9 cellular contexts compared by ENCODE assay signal in genomic region chr15:23304267-23304666, GRCh38. TPM values are rescaled to one million over a fixed set of nuclear protein-coding genes. Genes with fewer than 3 reads are reported as not detected.
DNase-seq lines count a peak whose midpoint lies in the region; ATAC-seq, FAIRE-seq and TF ChIP-seq lines count a peak whose summit lies in the region.
"Not testable (repeated sequence)": the region's sequence is repeated elsewhere in the genome, so short reads cannot be mapped to it uniquely, and the experiment has no call there.
"Had no signal": no experiment of that assay in that cellular context is flagged by ENCODE, and none has a peak within 500 bp of the region (broad histone marks: within the 10 kb centered on the region; RNA-seq: fewer than 3 reads in every experiment).

No MANE protein-coding gene starts in this region.

- not testable (repeated sequence) for BruUV-seq in IMR-90 (replicated peaks; lab: Mats Ljungman, UMichigan)

- H3K4me2 ChIP-seq in IMR-90 (ENCODE audit: low read depth, low read length) (peak overlapping the region; percentile 74), osteoblast (ENCODE audit: insufficient read depth, low read length) (peak overlapping the region; percentile 72)

- not testable (repeated sequence) for H3K9me3 Mint-ChIP-seq in CD4-positive, alpha-beta T cell; T-helper 2 cell treated with Interferon-gamma antibody and Interleukin-4, amounts not matched to agents 5 μg/mL and 100 μg/mL, for 36 hours

- H4K91ac ChIP-seq in IMR-90 (ENCODE audit: insufficient read depth, low read depth, low read length), result not testable (repeated sequence)

- H3K27me3 Mint-ChIP-seq in CD4-positive, alpha-beta T cell; T-helper 2 cell treated with Interferon-gamma antibody and Interleukin-4, amounts not matched to agents 5 μg/mL and 100 μg/mL, for 36 hours (ENCODE audit: low read depth): not testable (repeated sequence)

- DNase-seq in CD4-positive, alpha-beta T cell; IMR-90; T-helper 2 cell treated with Interferon-gamma antibody and Interleukin-4, amounts not matched to agents 5 μg/mL and 100 μg/mL, for 36 hours (ENCODE audit: low spot score); epithelial cell of prostate (ENCODE audit: low read depth, low spot score); kidney; osteoblast (ENCODE audit: insufficient read length, low spot score, missing footprints): not testable (repeated sequence)
- DNase-seq in adipocyte (ENCODE audit: low read depth), result peak; percentile 7

- peaks cover 17% of the 10 kb centered on the region for H3K36me3 ChIP-seq in IMR-90 (ENCODE audit: control insufficient read depth, insufficient read depth, low read length)
- not testable (repeated sequence) for H3K36me3 ChIP-seq in adipocyte (ENCODE audit: control insufficient read depth, insufficient read depth, low read length, severe bottlenecking); kidney (ENCODE audit: control insufficient read depth in 1 of 2, insufficient read depth in 2 of 2, low read length in 2 of 2); osteoblast (ENCODE audit: insufficient read depth, low read length)
- peaks cover 0 to 21% (median 8%) of the 10 kb centered on the region in 5 donors for H3K36me3 ChIP-seq in subcutaneous abdominal adipose tissue (ENCODE audit: control insufficient read depth in 5 of 5, insufficient read depth in 5 of 5, low read length in 5 of 5)

- H3K4me3 ChIP-seq in IMR-90 (ENCODE audit: insufficient read depth, low read depth, low read length) (peak overlapping the region; percentile 80), adipocyte (ENCODE audit: low read length) (peak overlapping the region; percentile 84), kidney (ENCODE audit: low read length in 2 of 2) (peak overlapping the region; percentile 45 to 55), osteoblast (ENCODE audit: insufficient read depth, low read length) (peak overlapping the region; percentile 67), subcutaneous abdominal adipose tissue (ENCODE audit: low read depth in 1 of 5, low read length in 5 of 5) (peak overlapping the region; percentile 55 to 82 (median 59))

- peak overlapping the region; percentile 42 to 63; a peak in 2 of 4 replicates for H4K8ac ChIP-seq in IMR-90 (ENCODE audit: low read depth in 2 of 2, low read length in 2 of 2)

- H2BK120ac ChIP-seq in IMR-90 (ENCODE audit: low read depth, low read length), result not testable (repeated sequence)

- FAIRE-seq in kidney (lab: Jason Lieb, UNC), result not testable (repeated sequence)

- POLR2A ChIA-PET in CD4-positive, alpha-beta T cell (lab: Charles Lee); IMR-90 (lab: Charles Lee; ENCODE audit: unreplicated experiment): not testable (repeated sequence)

- not testable (repeated sequence) for TF ChIP-seq RAD21 in IMR-90 (IDR thresholded peaks at IDR 0.05; ENCODE audit: low read length)

- not testable (repeated sequence) for H2AFZ ChIP-seq in IMR-90 (replicated peaks; ENCODE audit: low read length, poor library complexity); osteoblast (ENCODE audit: low read length)

- H3K79me1 ChIP-seq in IMR-90 (ENCODE audit: low read depth in 1 of 2, low read length in 2 of 2), result peaks cover 9 to 19% of the 10 kb centered on the region in 2 experiments

- not testable (repeated sequence) for H2AK5ac ChIP-seq in IMR-90 (ENCODE audit: low read depth, low read length)

- H3K9me1 ChIP-seq in IMR-90 (ENCODE audit: insufficient read depth, low read length), result not testable (repeated sequence)

- H4K20me1 ChIP-seq in IMR-90 (ENCODE audit: insufficient read depth, low read length); osteoblast (ENCODE audit: insufficient read depth, low read length): not testable (repeated sequence)

- intact Hi-C loops in CD4-positive, alpha-beta T cell (cut with DNase I, micrococcal nuclease); IMR-90 (cut with micrococcal nuclease); kidney (cut with DNase I): not testable (repeated sequence)

- not testable (repeated sequence) for H3K27me3 ChIP-seq in CD4-positive, alpha-beta T cell (ENCODE audit: control insufficient read depth, insufficient read depth, low read length); IMR-90 (ENCODE audit: control insufficient read depth, insufficient read depth, low read length); adipocyte (replicated peaks; ENCODE audit: control insufficient read depth, insufficient read depth, low read length); osteoblast (ENCODE audit: insufficient read depth, low read length); subcutaneous abdominal adipose tissue (ENCODE audit: control insufficient read depth in 5 of 5, insufficient read depth in 4 of 5, low read length in 5 of 5)

- peak overlapping the region; percentile 87 for H3K4me3 Mint-ChIP-seq in CD4-positive, alpha-beta T cell
- peak overlapping the region; percentile 90 for H3K4me3 Mint-ChIP-seq in T-helper 2 cell treated with Interferon-gamma antibody and Interleukin-4, amounts not matched to agents 5 μg/mL and 100 μg/mL, for 36 hours

- in situ Hi-C loops in IMR-90 (cut with MboI; ENCODE audit: low sequenced_read_pairs), result not testable (repeated sequence)

- not testable (repeated sequence) for TF ChIP-seq CTCF in CD4-positive, alpha-beta T cell (IDR thresholded peaks at IDR 0.05); IMR-90 (conservative IDR thresholded peaks at IDR 0.05; ENCODE audit: low read depth, low read length); kidney (IDR thresholded peaks at IDR 0.05; ENCODE audit: borderline replicate concordance, extremely low read depth, insufficient read depth); osteoblast (IDR thresholded peaks at IDR 0.05; ENCODE audit: extremely low read depth, low read depth, low read length)

- not testable (repeated sequence) for ATAC-seq in CD4-positive, alpha-beta T cell (ENCODE audit: poor library complexity); IMR-90 (ENCODE audit: low read depth)

- not testable (repeated sequence) for TF ChIP-seq POLR2A in IMR-90 (IDR thresholded peaks at IDR 0.05; ENCODE audit: low read depth, low read length)

- no CpG with 5 or more reads among the region's 7 CpGs for WGBS in IMR-90 (ENCODE audit: extremely low coverage in 2 of 2, insufficient read length in 1 of 2), 2 experiments

- peak overlapping the region; percentile 59 for H3K27ac Mint-ChIP-seq in CD4-positive, alpha-beta T cell
- peak overlapping the region; percentile 94 for H3K27ac Mint-ChIP-seq in T-helper 2 cell treated with Interferon-gamma antibody and Interleukin-4, amounts not matched to agents 5 μg/mL and 100 μg/mL, for 36 hours

- not testable (repeated sequence) for H3K4me1 ChIP-seq in IMR-90 (ENCODE audit: control insufficient read depth, insufficient read depth, low read length); adipocyte (ENCODE audit: control insufficient read depth, insufficient read depth, low read length); kidney (ENCODE audit: control insufficient read depth in 1 of 2, insufficient read depth in 1 of 2, low read depth in 1 of 2, low read length in 2 of 2); osteoblast (ENCODE audit: insufficient read depth, low read length)
- H3K4me1 ChIP-seq in subcutaneous abdominal adipose tissue (ENCODE audit: control insufficient read depth in 5 of 5, insufficient read depth in 5 of 5, low read length in 5 of 5), result peaks cover 0 to 17% (median 4%) of the 10 kb centered on the region in 5 donors

- H3K27ac ChIP-seq in CD4-positive, alpha-beta T cell (ENCODE audit: low read depth, low read length); kidney (ENCODE audit: low read depth in 2 of 2, low read length in 2 of 2); osteoblast (ENCODE audit: low read depth, low read length); subcutaneous abdominal adipose tissue (ENCODE audit: low read depth, low read length): not testable (repeated sequence)
- H3K27ac ChIP-seq in IMR-90 (ENCODE audit: insufficient read depth, low read length) (peak overlapping the region; percentile 66), epithelial cell of prostate (peak overlapping the region; percentile 47)

- H3K9me3 ChIP-seq in CD4-positive, alpha-beta T cell (ENCODE audit: control insufficient read depth, low read length); IMR-90 (ENCODE audit: control insufficient read depth, insufficient read depth, low read length); adipocyte (ENCODE audit: control insufficient read depth, low read length); kidney (ENCODE audit: control insufficient read depth in 1 of 2, low read length in 2 of 2); osteoblast (ENCODE audit: low read depth, low read length); subcutaneous abdominal adipose tissue (ENCODE audit: control insufficient read depth in 5 of 5, low read length in 5 of 5): not testable (repeated sequence)

- dilution Hi-C loops in IMR-90 (cut with HindIII; ENCODE audit: low sequenced_read_pairs, unreplicated experiment), result not testable (repeated sequence)

- H3K36me3 Mint-ChIP-seq in CD4-positive, alpha-beta T cell (ENCODE audit: low read depth), result peaks cover 28% of the 10 kb centered on the region
- peaks cover 20% of the 10 kb centered on the region for H3K36me3 Mint-ChIP-seq in T-helper 2 cell treated with Interferon-gamma antibody and Interleukin-4, amounts not matched to agents 5 μg/mL and 100 μg/mL, for 36 hours (ENCODE audit: low read depth)

- peak overlapping the region; percentile 89; the same call in 1 of the 2 replicates for H3K23ac ChIP-seq in IMR-90 (ENCODE audit: low read depth, low read length)

- H2AK9ac ChIP-seq in IMR-90 (replicated peaks; ENCODE audit: low read depth, low read length, poor library complexity), result not testable (repeated sequence)

- not testable (repeated sequence) for H2BK5ac ChIP-seq in IMR-90 (ENCODE audit: low read depth, low read length, poor library complexity, severe bottlenecking)

- H3K4ac ChIP-seq in IMR-90 (ENCODE audit: low read depth, low read length), result not testable (repeated sequence)

- not testable (repeated sequence) for H3K14ac ChIP-seq in IMR-90 (replicated peaks; ENCODE audit: low read depth, low read length)

- CTCF ChIA-PET in CD4-positive, alpha-beta T cell (lab: Charles Lee); IMR-90 (lab: Yijun Ruan, JAX): not testable (repeated sequence)

- not testable (repeated sequence) for H3K18ac ChIP-seq in IMR-90 (ENCODE audit: low read depth, low read length)

- peaks cover 40% of the 10 kb centered on the region for H3K4me1 Mint-ChIP-seq in CD4-positive, alpha-beta T cell (ENCODE audit: low read depth)
- H3K4me1 Mint-ChIP-seq in T-helper 2 cell treated with Interferon-gamma antibody and Interleukin-4, amounts not matched to agents 5 μg/mL and 100 μg/mL, for 36 hours (ENCODE audit: low read depth), result peaks cover 21% of the 10 kb centered on the region

- not testable (repeated sequence) for H4K5ac ChIP-seq in IMR-90 (ENCODE audit: low read depth, low read length)

- H3K9ac ChIP-seq in IMR-90 (ENCODE audit: low read depth, low read length), result peak overlapping the region; percentile 93
- peak overlapping the region; percentile 85 for H3K9ac ChIP-seq in adipocyte (ENCODE audit: low read length)
- peak overlapping the region in 1 of 2 donors; percentile 26 for H3K9ac ChIP-seq in kidney (ENCODE audit: low read length in 2 of 2)
- H3K9ac ChIP-seq in subcutaneous abdominal adipose tissue (ENCODE audit: low read length in 5 of 5), result peak overlapping the region in 2 of 5 donors; percentile 30 to 76

- not testable (repeated sequence) for H2BK20ac ChIP-seq in IMR-90 (ENCODE audit: low read depth, low read length)

- H3K79me2 ChIP-seq in osteoblast (ENCODE audit: insufficient read depth, low read length), result peaks cover 29% of the 10 kb centered on the region

- not testable (repeated sequence) for H2BK15ac ChIP-seq in IMR-90 (ENCODE audit: low read depth, low read length)

- H3K56ac ChIP-seq in IMR-90 (ENCODE audit: extremely low read depth, insufficient read depth, low read length), result not testable (repeated sequence)

RNA-seq across cellular contexts. Expression of gene GOLGA6L26, which starts 29.7 kb away (rescaled TPM):
- total RNA-seq in CD4-positive, alpha-beta T cell, result not detected
- total RNA-seq in IMR-90 (2012; rRNA removed), result not detected in 2 replicates
- polyA plus RNA-seq in IMR-90 (2012; rRNA removed), result not detected in 2 replicates
- not detected in 2 replicates for polyA plus RNA-seq in IMR-90 (2012; cell fraction: cytosol; rRNA removed)
- polyA plus RNA-seq in IMR-90 (2012; cell fraction: nucleus; rRNA removed; ENCODE audit: low replicate concordance), result not detected in 2 replicates
- not detected for total RNA-seq in kidney
- polyA plus RNA-seq in kidney (ENCODE audit: insufficient read depth, low read depth, low replicate concordance), result not detected
- not detected in 2 replicates for total RNA-seq in osteoblast
- total RNA-seq: left lobe of liver had no signal

RNA-seq across cellular contexts. Expression of gene GOLGA8S, which starts 50.3 kb away (rescaled TPM):
- under 1 TPM; 0.14 TPM for total RNA-seq in CD4-positive, alpha-beta T cell
- total RNA-seq in IMR-90 (2012; rRNA removed), result under 0.01 TPM in 2 replicates
- polyA plus RNA-seq in IMR-90 (2012; rRNA removed), result 0.01 and 0.03 TPM in 2 replicates
- polyA plus RNA-seq in IMR-90 (2012; cell fraction: cytosol; rRNA removed), result not detected in 2 replicates
- 0.02 and 0.53 TPM in 2 replicates for polyA plus RNA-seq in IMR-90 (2012; cell fraction: nucleus; rRNA removed; ENCODE audit: low replicate concordance)
- total RNA-seq in kidney, result 0.60 TPM
- polyA plus RNA-seq in kidney (ENCODE audit: insufficient read depth, low read depth, low replicate concordance), result 0.13 TPM
- under 0.01 TPM in 2 replicates for total RNA-seq in osteoblast
